Comparison of ENCODE assay signal across 25 cellular contexts in genomic region chr9:112132356-112132755, GRCh38.
"Had no signal": no experiment of that assay in that cellular context is flagged by ENCODE, and none has a peak within 500 bp of the region (broad histone marks: within the 10 kb centered on the region; RNA-seq: fewer than 3 reads in every experiment).

No MANE protein-coding gene starts in this region.

- H3K9ac ChIP-seq: neural progenitor cell had no signal

- H3K9me3 Mint-ChIP-seq: activated T-helper 2 cell treated with anti-CD3 and anti-CD28 coated beads, Interferon-gamma antibody, Interleukin-2, Interleukin-4, amounts not matched to agents 10 μg/mL and 5 μg/mL and 100 μg/mL, durations not matched to agents 14 hours and 24 hours and 36 hours; effector memory CD8-positive, alpha-beta T cell had no signal

- FAIRE-seq: colon, endothelial cell of umbilical vein, TTC549 had no signal

- H3K4me3 ChIP-seq: heart right ventricle, lung, neural progenitor cell, sigmoid colon, spleen, upper lobe of right lung had no signal

- H3K4me1 ChIP-seq: sigmoid colon, spleen, upper lobe of right lung had no signal

- H2AFZ ChIP-seq: neural progenitor cell had no signal

- H3K4me2 ChIP-seq: neural progenitor cell had no signal

- H3K9me3 ChIP-seq: sigmoid colon, upper lobe of right lung had no signal

- H3K4me3 Mint-ChIP-seq: activated naive CD8-positive, alpha-beta T cell; activated T-cell treated with anti-CD3 and anti-CD28 coated beads, Interleukin-2, amount 50 U/mL, for 4 hours; brain; effector memory CD8-positive, alpha-beta T cell; mesothelial cell of epicardium; naive thymus-derived CD8-positive, alpha-beta T cell; neural progenitor cell had no signal

- ATAC-seq: activated T-cell treated with anti-CD3 and anti-CD28 coated beads, Interleukin-2, amount 50 U/mL, for 4 hours; effector memory CD8-positive, alpha-beta T cell; heart right ventricle; left lobe of liver; naive thymus-derived CD8-positive, alpha-beta T cell; stimulated activated naive CD8-positive, alpha-beta T cell treated with anti-CD3 and anti-CD28 coated beads, Interleukin-15, Interleukin-2, amounts not matched to agents 100 U/mL and 50 U/mL, for 24 hours; upper lobe of right lung had no signal

- H3K36me3 Mint-ChIP-seq: neural progenitor cell had no signal

- H3K27ac Mint-ChIP-seq: activated naive CD8-positive, alpha-beta T cell; activated T-helper 2 cell treated with anti-CD3 and anti-CD28 coated beads, Interferon-gamma antibody, Interleukin-2, Interleukin-4, amounts not matched to agents 10 μg/mL and 5 μg/mL and 100 μg/mL, durations not matched to agents 14 hours and 24 hours and 36 hours; effector memory CD8-positive, alpha-beta T cell; mesothelial cell of epicardium; naive thymus-derived CD8-positive, alpha-beta T cell; neural progenitor cell had no signal

- DNase-seq: activated CD4-positive, CD25-positive, alpha-beta regulatory T cell treated with anti-CD3 and anti-CD28 coated beads, Interleukin-2, amount 50 U/mL, for 72 hours; activated CD8-positive, alpha-beta memory T cell treated with anti-CD3 and anti-CD28 coated beads, Interleukin-2, amount 50 U/mL, for 48 hours; activated naive CD4-positive, alpha-beta T cell; activated T-cell treated with anti-CD3 and anti-CD28 coated beads, Interleukin-2, amount 50 U/mL, for 4 hours; effector memory CD8-positive, alpha-beta T cell; heart right ventricle; naive thymus-derived CD8-positive, alpha-beta T cell; retina; sigmoid colon; spleen; stimulated activated CD4-positive, alpha-beta T cell treated with anti-CD3 and anti-CD28 coated beads, Interleukin-4, amount 100 ng/mL, for 4 hours; stimulated activated naive CD8-positive, alpha-beta T cell treated with anti-CD3 and anti-CD28 coated beads, Interleukin-15, Interleukin-2, amounts not matched to agents 100 U/mL and 50 U/mL, for 24 hours; T-helper 1 cell; upper lobe of right lung; WERI-Rb-1 had no signal

- H3K27me3 ChIP-seq: heart right ventricle, neural progenitor cell, sigmoid colon, spleen, upper lobe of right lung had no signal

- H3K27me3 Mint-ChIP-seq: activated naive CD8-positive, alpha-beta T cell; effector memory CD8-positive, alpha-beta T cell; naive thymus-derived CD8-positive, alpha-beta T cell had no signal

- H3K36me3 ChIP-seq: neural progenitor cell, sigmoid colon, upper lobe of right lung had no signal

- H3K4me1 Mint-ChIP-seq: neural progenitor cell had no signal

- H3K27ac ChIP-seq: heart right ventricle, neural progenitor cell, sigmoid colon, spleen, upper lobe of right lung, WERI-Rb-1 had no signal
